Comparison of ENCODE assay signal across 8 cellular contexts in the genomic region with DNA sequence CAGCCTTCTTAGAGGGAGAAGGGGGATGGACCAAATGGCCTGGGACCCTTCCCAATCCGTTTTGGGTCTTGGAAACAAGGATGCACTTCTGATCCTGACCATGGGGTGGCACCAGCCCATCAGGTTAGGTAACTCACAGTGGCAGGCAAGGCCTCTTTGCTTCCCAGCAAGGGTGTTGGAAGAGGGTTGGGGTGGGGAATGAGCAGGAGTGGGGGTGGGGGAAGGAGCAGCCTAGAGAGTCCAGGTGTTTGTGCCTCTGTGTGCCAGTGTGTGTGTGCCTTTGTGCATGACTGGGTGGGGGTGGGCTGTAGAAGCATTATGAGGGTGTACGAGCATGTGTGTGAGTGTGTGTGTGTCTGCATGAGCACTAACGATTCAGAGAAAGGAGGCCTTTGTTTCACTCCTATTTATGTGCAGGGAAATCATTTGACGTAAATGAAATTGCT.
DNase-seq lines count a peak whose midpoint lies in the region; ATAC-seq and TF ChIP-seq lines count a peak whose summit lies in the region.

No MANE protein-coding gene starts in this region.

- ATAC-seq in GM21390 (IDR thresholded peaks at IDR 0.05; ENCODE audit: unreplicated experiment) (no peak), HG03457 (IDR thresholded peaks at IDR 0.05; ENCODE audit: unreplicated experiment) (no peak)

- peaks cover 8% of the 10 kb centered on the region for H3K27me3 ChIP-seq in neutrophil

- H4K20me1 ChIP-seq in OCI-LY7 (ENCODE audit: insufficient read depth, low read length): no peaks in the 10 kb centered on the region

- H3K9me2 ChIP-seq in OCI-LY7 (ENCODE audit: insufficient read depth, low read length): no peaks in the 10 kb centered on the region

- H3K79me2 ChIP-seq in OCI-LY7 (ENCODE audit: insufficient read depth, low read depth, low read length): no peaks in the 10 kb centered on the region

- no peaks in the 10 kb centered on the region for H3K4me1 ChIP-seq in OCI-LY7 (ENCODE audit: insufficient read depth, low read length, poor library complexity, severe bottlenecking)
- no peaks in the 10 kb centered on the region for H3K4me1 ChIP-seq in neutrophil (ENCODE audit: control insufficient read depth in 1 of 2, insufficient read depth in 1 of 2, low read depth in 1 of 2, low read length in 1 of 2)

- intact Hi-C loops in OCI-LY7 (cut with micrococcal nuclease; ENCODE audit: unreplicated experiment): no loop called here

- DNase-seq in activated CD4-positive, alpha-beta T cell treated with anti-CD3 and anti-CD28 coated beads for 48 hours: peak; percentile 27
- no peak for DNase-seq in activated CD4-positive, alpha-beta T cell treated with anti-CD3 and anti-CD28 coated beads for 1 hour
- DNase-seq in HS-5 (ENCODE audit: low read depth): peak; percentile 2
- DNase-seq in OCI-LY7 (ENCODE audit: low spot score): peak; percentile 1
- peak; percentile 16 for DNase-seq in fibroblast of mammary gland (ENCODE audit: low read depth)

- POLR2A ChIA-PET in OCI-LY7 (lab: Charles Lee): no interaction called here

- no peaks in the 10 kb centered on the region for H3K9me3 ChIP-seq in OCI-LY7 (ENCODE audit: low read length)
- no peaks in the 10 kb centered on the region for H3K9me3 ChIP-seq in neutrophil

- H2AFZ ChIP-seq in OCI-LY7 (ENCODE audit: low read length): no peak overlapping the region

- H3K4me3 ChIP-seq in OCI-LY7 (ENCODE audit: low read depth, low read length, poor library complexity, severe bottlenecking) (no peak overlapping the region), fibroblast of mammary gland (ENCODE audit: control insufficient read depth, low read depth, low read length) (no peak overlapping the region), neutrophil (ENCODE audit: low read depth in 1 of 2, low read length in 1 of 2) (no peak overlapping the region)

- H3K36me3 ChIP-seq in OCI-LY7 (ENCODE audit: insufficient read depth, low read length): no peaks in the 10 kb centered on the region
- no peaks in the 10 kb centered on the region for H3K36me3 ChIP-seq in neutrophil

- H3K4me2 ChIP-seq in OCI-LY7 (ENCODE audit: low read length): no peak overlapping the region

- CTCF ChIA-PET in OCI-LY7 (lab: Charles Lee; ENCODE audit: unreplicated experiment): no interaction called here

- BruUV-seq in OCI-LY7 (replicated peaks; lab: Mats Ljungman, UMichigan): no TSS peak

- H3K27ac ChIP-seq in OCI-LY7 (ENCODE audit: low read depth, low read length, poor library complexity, severe bottlenecking): no peak overlapping the region
- no peak overlapping the region for H3K27ac ChIP-seq in neutrophil

- TF ChIP-seq CTCF in OCI-LY7 (conservative IDR thresholded peaks at IDR 0.05; ENCODE audit: low read length) (peak; percentile 70), fibroblast of mammary gland (conservative IDR thresholded peaks at IDR 0.05; ENCODE audit: control insufficient read depth, insufficient read depth, low read depth, low read length) (peak; percentile 52), neutrophil (IDR thresholded peaks at IDR 0.05) (peak; percentile 44)
